Comparison of ENCODE assay signal across 7 cellular contexts in the genomic region with DNA sequence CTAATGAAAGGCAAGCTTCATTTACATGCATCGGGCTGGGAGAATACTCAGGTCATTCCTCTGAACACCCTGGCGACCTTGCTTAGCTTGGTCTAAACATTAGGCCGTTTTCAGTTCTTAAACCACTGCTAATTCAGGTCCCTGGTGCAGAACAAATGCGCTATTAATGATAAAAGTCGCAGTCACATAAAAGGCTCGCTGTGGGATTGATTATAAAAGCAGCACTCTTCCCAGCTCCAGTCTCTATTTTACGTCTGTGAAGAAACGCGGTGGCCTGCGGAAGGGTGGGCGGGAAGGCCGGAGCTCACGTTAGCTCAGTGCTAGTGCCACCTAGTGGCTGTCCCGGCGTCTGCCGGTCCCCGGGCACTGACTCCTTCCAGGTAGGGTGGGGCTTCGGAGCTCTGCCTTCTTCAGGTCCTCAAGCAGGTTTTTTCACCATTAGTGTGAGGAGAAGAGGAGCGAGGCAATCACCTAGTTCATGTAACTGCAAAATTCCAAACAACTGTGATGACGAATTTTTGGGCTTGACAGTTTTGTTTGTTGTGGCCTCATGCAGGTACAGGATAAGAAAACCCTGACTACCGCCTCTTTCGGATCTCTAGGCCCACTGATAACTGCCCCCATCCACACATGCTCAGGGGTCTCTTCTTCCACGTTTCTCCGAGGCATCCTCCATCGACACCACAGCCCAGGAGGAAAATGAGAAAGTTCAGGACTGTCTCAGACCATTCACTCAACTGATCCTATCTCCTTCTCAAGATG.
DNase-seq lines count a peak whose midpoint lies in the region; TF ChIP-seq lines count a peak whose summit lies in the region.

No MANE protein-coding gene starts in this region.

- H3K27me3 ChIP-seq in Peyer's patch (no peaks in the 10 kb centered on the region), stomach smooth muscle (ENCODE audit: control insufficient read depth in 1 of 2, insufficient read depth in 2 of 2, low read length in 2 of 2) (peaks cover 2 to 8% of the 10 kb centered on the region in 2 donors)

- H3K27me3 Mint-ChIP-seq in neural crest cell (ENCODE audit: low read depth): no peaks in the 10 kb centered on the region

- no peaks in the 10 kb centered on the region for H3K9me3 Mint-ChIP-seq in neural crest cell

- peaks cover 20% of the 10 kb centered on the region for H3K4me1 Mint-ChIP-seq in neural crest cell

- H3K4me1 ChIP-seq in Peyer's patch (no peaks in the 10 kb centered on the region), stomach smooth muscle (ENCODE audit: control insufficient read depth, insufficient read depth, low read length) (no peaks in the 10 kb centered on the region)

- no peak for TF ChIP-seq POLR2A in Peyer's patch (IDR thresholded peaks at IDR 0.05)

- TF ChIP-seq CTCF in GM12875 (IDR thresholded peaks at IDR 0.05; ENCODE audit: borderline replicate concordance, insufficient read depth, low read depth, low read length) (peak; percentile 81), Peyer's patch (IDR thresholded peaks at IDR 0.05) (peak in 5 of 6 experiments; percentile 33 to 75 (median 71)), fibroblast of the aortic adventitia (IDR thresholded peaks at IDR 0.05; ENCODE audit: insufficient read depth, low read length) (peak; percentile 97), neural crest cell (conservative IDR thresholded peaks at IDR 0.05) (peak; percentile 95)

- no peak overlapping the region for H3K27ac Mint-ChIP-seq in neural crest cell (ENCODE audit: unreplicated experiment)

- peak overlapping the region; percentile 0 to 21 for H3K9ac ChIP-seq in stomach smooth muscle (ENCODE audit: low read length in 2 of 2)

- DNase-seq in HK-2 (ENCODE audit: unreplicated experiment): peak; percentile 73
- peak; percentile 38 to 86 (median 81) for DNase-seq in Peyer's patch
- peak; percentile 25 to 32 for DNase-seq in activated T-helper 1 cell treated with anti-CD3 and anti-CD28 coated beads, Interleukin-2, amount 50 U/mL, for 16 hours (ENCODE audit: low read depth in 1 of 2, low spot score in 1 of 2)
- DNase-seq in fibroblast of the aortic adventitia (ENCODE audit: low read depth): peak; percentile 71
- peak; percentile 90 for DNase-seq in neural crest cell (ENCODE audit: low read depth, low spot score)

- no peaks in the 10 kb centered on the region for H3K36me3 ChIP-seq in Peyer's patch
- H3K36me3 ChIP-seq in stomach smooth muscle (ENCODE audit: control insufficient read depth in 2 of 2, insufficient read depth in 2 of 2, low read length in 2 of 2): no peaks in the 10 kb centered on the region

- H3K4me3 Mint-ChIP-seq in neural crest cell: peak overlapping the region; percentile 69

- H3K4me3 ChIP-seq in GM12875 (ENCODE audit: low read depth, low read length) (no peak overlapping the region), Peyer's patch (peak overlapping the region in 2 of 4 donors; percentile 36 to 38), fibroblast of the aortic adventitia (ENCODE audit: low read depth, low read length) (peak overlapping the region; percentile 9), stomach smooth muscle (ENCODE audit: low read length in 2 of 2) (peak overlapping the region; percentile 16 to 72)

- H3K27ac ChIP-seq in Peyer's patch (no peak overlapping the region), stomach smooth muscle (ENCODE audit: low read length) (no peak overlapping the region)

- no peaks in the 10 kb centered on the region for H3K36me3 Mint-ChIP-seq in neural crest cell (ENCODE audit: low read depth)

- H3K9me3 ChIP-seq in Peyer's patch (no peaks in the 10 kb centered on the region), stomach smooth muscle (ENCODE audit: control insufficient read depth in 2 of 2, low read length in 2 of 2) (no peaks in the 10 kb centered on the region)

Comparison
In these comparisons a context has a peak if more than half of its experiments do, and no peak if none do; other contexts are left out.
1. DNase-seq: peak in every context shown above with its lines; median percentile 90 in neural crest cell; 81 in Peyer's patch; 73 in HK-2; 71 in fibroblast of the aortic adventitia; 28 in activated T-helper 1 cell treated with anti-CD3 and anti-CD28 coated beads, Interleukin-2, amount 50 U/mL, for 16 hours.